Comparison of ENCODE assay signal across 14 cellular contexts in the genomic region with DNA sequence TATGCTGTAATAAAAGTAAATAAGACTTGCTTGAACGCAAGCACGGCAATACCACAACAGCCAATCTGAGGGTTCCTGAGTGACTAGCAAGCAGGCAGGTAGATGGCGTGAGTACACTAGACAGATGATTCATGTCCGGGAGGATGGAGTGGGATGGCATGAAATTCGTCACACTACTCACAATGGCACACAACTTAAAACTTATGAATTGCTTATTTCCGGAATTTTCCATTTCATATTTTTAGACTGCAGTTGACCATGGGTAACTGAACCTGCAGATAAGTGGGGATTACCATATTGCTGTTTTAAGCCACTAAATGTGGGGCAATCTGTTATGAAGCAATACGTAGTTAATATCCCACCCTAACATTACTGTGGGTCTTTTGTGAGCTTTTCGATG.
A peak's percentile ranks its signal among the peaks of the same experiment; 100 is the strongest.
DNase-seq lines count a peak whose midpoint lies in the region; ATAC-seq, FAIRE-seq and TF ChIP-seq lines count a peak whose summit lies in the region.
"Had no signal": no experiment of that assay in that cellular context is flagged by ENCODE, and none has a peak within 500 bp of the region (broad histone marks: within the 10 kb centered on the region; RNA-seq: fewer than 3 reads in every experiment).

No MANE protein-coding gene starts in this region.

- no peak for TF ChIP-seq EP300 in ovary (IDR thresholded peaks at IDR 0.05)

- DNase-seq in stimulated activated CD4-positive, alpha-beta T cell treated with anti-CD3 and anti-CD28 coated beads, Interleukin-12 subunit alpha, Interleukin-12 subunit beta, amount 100 ng/mL, for 48 hours (ENCODE audit: low read depth in 2 of 3, low spot score in 1 of 3): peak in 2 of 3 donors; percentile 23 to 38
- DNase-seq in stimulated activated CD4-positive, alpha-beta T cell treated with anti-CD3 and anti-CD28 coated beads, Interleukin-12 subunit alpha, Interleukin-12 subunit beta, amount 100 ng/mL, for 4 hours: no peak
- DNase-seq in RKO (ENCODE audit: low spot score) (peak; percentile 40), dermis blood vessel endothelial cell (peak; percentile 92), urothelium cell line (ENCODE audit: low spot score) (peak; percentile 76), ovary (no peak), HuH-7.5 (ENCODE audit: low spot score) (no peak)
- DNase-seq: activated B cell treated with CpG ODN at 0.5 μM for 24 hours, DMS79, NCI-H1417, NCI-H345, transverse colon had no signal

- peak; percentile 83 for FAIRE-seq in urothelium cell line (lab: Jason Lieb, UNC)
- FAIRE-seq: keratinocyte had no signal

- no peak overlapping the region for H3K27ac ChIP-seq in ovary
- H3K27ac ChIP-seq: transverse colon had no signal

- H3K27me3 ChIP-seq in ovary: no peaks in the 10 kb centered on the region
- H3K27me3 ChIP-seq: transverse colon had no signal

- no peak overlapping the region for H3K4me3 ChIP-seq in ovary
- H3K4me3 ChIP-seq: transverse colon had no signal

- ATAC-seq in HG02973 (IDR thresholded peaks at IDR 0.05; ENCODE audit: unreplicated experiment): no peak

- no peaks in the 10 kb centered on the region for H3K36me3 ChIP-seq in ovary

- TF ChIP-seq POLR2A in ovary (IDR thresholded peaks at IDR 0.05): no peak

- intact Hi-C loops in ovary (cut with DNase I): loop anchor here in 1 of 4 donors (5.0 kb wide), 1 partner anchor 446 kb away; no protein-coding TSS in a partner anchor

- WGBS in ovary, 3 donors: 87 to 90% (median 89%) methylated on average over 8 of the region's 8 CpGs

- TF ChIP-seq CTCF in ovary (IDR thresholded peaks at IDR 0.05): no peak

- H3K4me1 ChIP-seq in ovary (ENCODE audit: insufficient read depth): no peaks in the 10 kb centered on the region

- no peaks in the 10 kb centered on the region for H3K9me3 ChIP-seq in ovary
- H3K9me3 ChIP-seq: transverse colon had no signal

Comparison
In these comparisons a context has a peak if more than half of its experiments do, and no peak if none do; other contexts are left out.
1. DNase-seq: peak in stimulated activated CD4-positive, alpha-beta T cell treated with anti-CD3 and anti-CD28 coated beads, Interleukin-12 subunit alpha, Interleukin-12 subunit beta, amount 100 ng/mL, for 48 hours (2 of 3), RKO (single experiment), dermis blood vessel endothelial cell (single experiment) and urothelium cell line (single experiment); none in stimulated activated CD4-positive, alpha-beta T cell treated with anti-CD3 and anti-CD28 coated beads, Interleukin-12 subunit alpha, Interleukin-12 subunit beta, amount 100 ng/mL, for 4 hours (single experiment), ovary (0 of 5) and HuH-7.5 (single experiment).